19 cellular contexts compared by ENCODE assay signal in the genomic region with DNA sequence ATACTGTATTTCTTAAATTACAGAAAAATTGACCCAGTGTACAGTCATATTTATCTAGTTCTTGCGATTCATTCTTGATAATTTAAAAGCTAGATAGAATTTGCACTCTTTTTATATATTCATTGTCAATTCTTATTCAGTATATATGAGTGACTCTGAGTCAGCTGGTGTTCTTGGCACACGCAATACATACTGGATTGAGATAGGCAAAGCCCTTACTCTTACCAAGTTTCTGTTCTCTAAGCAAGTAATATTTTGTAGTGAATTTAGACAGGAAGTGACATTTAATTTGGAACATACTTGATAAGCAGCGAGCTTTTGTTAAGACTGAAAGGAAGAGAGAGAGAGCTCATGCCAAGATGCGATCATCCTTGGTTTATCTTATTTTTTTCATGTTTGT. TPM values are rescaled to one million over a fixed set of nuclear protein-coding genes. Genes with fewer than 3 reads are reported as not detected.
DNase-seq lines count a peak whose midpoint lies in the region; ATAC-seq and FAIRE-seq lines count a peak whose summit lies in the region.
"Had no signal": no experiment of that assay in that cellular context is flagged by ENCODE, and none has a peak within 500 bp of the region (broad histone marks: within the 10 kb centered on the region; RNA-seq: fewer than 3 reads in every experiment).

No MANE protein-coding gene starts in this region.

- H3K9me3 ChIP-seq in small intestine (ENCODE audit: control insufficient read depth, low read depth), result no peaks in the 10 kb centered on the region
- H3K9me3 ChIP-seq: ovary had no signal

- no peak overlapping the region for H3K4me3 ChIP-seq in small intestine (ENCODE audit: low read depth in 1 of 2, low read length in 2 of 2)
- H3K4me3 ChIP-seq: ovary, SJCRH30 had no signal

- intact Hi-C loops in left ventricle myocardium superior (cut with micrococcal nuclease), result no loop called here
- intact Hi-C loops in cardiac septum (cut with DNase I), result no loop called here

- H3K4me3 Mint-ChIP-seq in activated CD8-positive, alpha-beta T cell treated with anti-CD3 and anti-CD28 coated beads, Interleukin-2, amount 10 ng/mL, durations not matched to agents 7 days and 5 days, result no peak overlapping the region
- H3K4me3 Mint-ChIP-seq in stimulated activated effector memory CD8-positive, alpha-beta T cell treated with anti-CD3 and anti-CD28 coated beads, Interleukin-12 subunit alpha, Interleukin-12 subunit beta, amount 100 ng/mL, for 72 hours, result no peak overlapping the region
- H3K4me3 Mint-ChIP-seq: brain had no signal

- H3K4me1 ChIP-seq in small intestine (ENCODE audit: control insufficient read depth in 2 of 2, insufficient read depth in 1 of 2, low read depth in 1 of 2, low read length in 1 of 2), result no peaks in the 10 kb centered on the region
- H3K4me1 ChIP-seq: SJCRH30 had no signal

- H3K9me3 Mint-ChIP-seq in activated CD8-positive, alpha-beta T cell treated with anti-CD3 and anti-CD28 coated beads, Interleukin-2, amount 10 ng/mL, durations not matched to agents 7 days and 5 days (ENCODE audit: insufficient read depth), result no peaks in the 10 kb centered on the region
- H3K9me3 Mint-ChIP-seq in stimulated activated effector memory CD8-positive, alpha-beta T cell treated with anti-CD3 and anti-CD28 coated beads, Interleukin-12 subunit alpha, Interleukin-12 subunit beta, amount 100 ng/mL, for 72 hours, result no peaks in the 10 kb centered on the region

- FAIRE-seq in small intestine (lab: Jason Lieb, UNC), result no peak

- peak overlapping the region; percentile 0 for H3K27ac Mint-ChIP-seq in activated CD8-positive, alpha-beta T cell treated with anti-CD3 and anti-CD28 coated beads, Interleukin-2, amount 10 ng/mL, durations not matched to agents 7 days and 5 days
- H3K27ac Mint-ChIP-seq in stimulated activated effector memory CD8-positive, alpha-beta T cell treated with anti-CD3 and anti-CD28 coated beads, Interleukin-12 subunit alpha, Interleukin-12 subunit beta, amount 100 ng/mL, for 72 hours, result peak overlapping the region; percentile 53
- H3K27ac Mint-ChIP-seq: brain had no signal

- CTCF ChIA-PET in activated CD8-positive, alpha-beta T cell treated with anti-CD3 and anti-CD28 coated beads, Interleukin-2, amount 10 ng/mL, durations not matched to agents 7 days and 5 days (lab: Charles Lee), result interaction anchor here (0.8 to 1.8 kb wide), 4 partner anchors 12 to 1230 kb away, joined by 3 to 7 read pairs (median 4); no protein-coding TSS in a partner anchor

- no peaks in the 10 kb centered on the region for H3K27me3 ChIP-seq in small intestine (ENCODE audit: control insufficient read depth in 2 of 2, insufficient read depth in 2 of 2, low read length in 2 of 2)
- H3K27me3 ChIP-seq: ovary, SJCRH30 had no signal

- peaks cover 5 to 6% of the 10 kb centered on the region in 2 donors for H3K36me3 ChIP-seq in small intestine (ENCODE audit: control insufficient read depth in 2 of 2, insufficient read depth in 2 of 2, low read length in 2 of 2)
- H3K36me3 ChIP-seq: ovary had no signal

- ATAC-seq in left ventricle myocardium superior (peak; percentile 56), esophagus mucosa (peak; percentile 35)
- ATAC-seq in activated CD8-positive, alpha-beta T cell treated with anti-CD3 and anti-CD28 coated beads, Interleukin-2, amount 10 ng/mL, durations not matched to agents 7 days and 5 days, result no peak
- ATAC-seq in stimulated activated effector memory CD8-positive, alpha-beta T cell treated with anti-CD3 and anti-CD28 coated beads, Interleukin-12 subunit alpha, Interleukin-12 subunit beta, amount 100 ng/mL, for 72 hours, result no peak

- POLR2A ChIA-PET in activated CD8-positive, alpha-beta T cell treated with anti-CD3 and anti-CD28 coated beads, Interleukin-2, amount 10 ng/mL, durations not matched to agents 7 days and 5 days (lab: Charles Lee), result interaction anchor here (0.8 kb wide), 1 partner anchor 9 kb away, joined by 3 read pairs; no protein-coding TSS in a partner anchor

- 81 to 93% (median 91%) methylated on average over 4 of the region's 4 CpGs for WGBS in small intestine, 3 donors

- peaks cover 60% of the 10 kb centered on the region for H3K36me3 Mint-ChIP-seq in activated CD8-positive, alpha-beta T cell treated with anti-CD3 and anti-CD28 coated beads, Interleukin-2, amount 10 ng/mL, durations not matched to agents 7 days and 5 days (ENCODE audit: low read depth)
- peaks cover 97% of the 10 kb centered on the region for H3K36me3 Mint-ChIP-seq in stimulated activated effector memory CD8-positive, alpha-beta T cell treated with anti-CD3 and anti-CD28 coated beads, Interleukin-12 subunit alpha, Interleukin-12 subunit beta, amount 100 ng/mL, for 72 hours

- no peaks in the 10 kb centered on the region for H3K27me3 Mint-ChIP-seq in activated CD8-positive, alpha-beta T cell treated with anti-CD3 and anti-CD28 coated beads, Interleukin-2, amount 10 ng/mL, durations not matched to agents 7 days and 5 days (ENCODE audit: low read depth)

- no peak overlapping the region for H3K27ac ChIP-seq in small intestine (ENCODE audit: low read depth in 1 of 2, low read length in 1 of 2)
- H3K27ac ChIP-seq: ovary, SJCRH30, WERI-Rb-1 had no signal

- H3K4me1 Mint-ChIP-seq in activated CD8-positive, alpha-beta T cell treated with anti-CD3 and anti-CD28 coated beads, Interleukin-2, amount 10 ng/mL, durations not matched to agents 7 days and 5 days (ENCODE audit: low read depth), result peaks cover 18% of the 10 kb centered on the region
- peaks cover 34% of the 10 kb centered on the region for H3K4me1 Mint-ChIP-seq in stimulated activated effector memory CD8-positive, alpha-beta T cell treated with anti-CD3 and anti-CD28 coated beads, Interleukin-12 subunit alpha, Interleukin-12 subunit beta, amount 100 ng/mL, for 72 hours
- H3K4me1 Mint-ChIP-seq: brain had no signal

- no peak for DNase-seq in left ventricle myocardium superior
- no peak for DNase-seq in cardiac septum (ENCODE audit: low spot score)
- no peak for DNase-seq in activated CD8-positive, alpha-beta T cell treated with anti-CD3 and anti-CD28 coated beads, Interleukin-2, amount 10 ng/mL, durations not matched to agents 7 days and 5 days
- no peak for DNase-seq in stimulated activated effector memory CD8-positive, alpha-beta T cell treated with anti-CD3 and anti-CD28 coated beads, Interleukin-12 subunit alpha, Interleukin-12 subunit beta, amount 100 ng/mL, for 72 hours (ENCODE audit: low spot score in 2 of 2)
- DNase-seq in SW 1271 (lab: John Stamatoyannopoulos, UW), result no peak
- no peak for DNase-seq in iPS-NIHi11 (ENCODE audit: low spot score)
- no peak for DNase-seq in small intestine
- DNase-seq: DMS79; effector memory CD4-positive, alpha-beta T cell; glutamatergic neuron; KG1; NCI-H146; NCI-H446 treated with DMSO at 0.1 percent for 48 hours; ovary; SJCRH30; stimulated activated CD4-positive, alpha-beta T cell treated with anti-CD3 and anti-CD28 coated beads, Interleukin-12 subunit alpha, Interleukin-12 subunit beta, amount 100 ng/mL, for 4 hours; WERI-Rb-1 had no signal

RNA-seq across cellular contexts. Expression of a gene that starts 57.7 kb away (rescaled TPM):
- total RNA-seq in left ventricle myocardium superior (60.2 TPM), cardiac septum (49.0 TPM), esophagus mucosa (35.1 TPM)
- 10 to 100 TPM; 76.4 to 84.6 TPM for total RNA-seq in activated CD8-positive, alpha-beta T cell treated with anti-CD3 and anti-CD28 coated beads, Interleukin-2, amount 10 ng/mL, durations not matched to agents 7 days and 5 days
- polyA plus RNA-seq in small intestine, result 10 to 100 TPM; 41.4 to 47.4 (median 43.0) TPM

Comparison
In these comparisons a context has a peak if more than half of its experiments do, and no peak if none do; other contexts are left out.
1. ATAC-seq: peak in left ventricle myocardium superior (single experiment) and esophagus mucosa (single experiment); none in activated CD8-positive, alpha-beta T cell treated with anti-CD3 and anti-CD28 coated beads, Interleukin-2, amount 10 ng/mL, durations not matched to agents 7 days and 5 days (single experiment) and stimulated activated effector memory CD8-positive, alpha-beta T cell treated with anti-CD3 and anti-CD28 coated beads, Interleukin-12 subunit alpha, Interleukin-12 subunit beta, amount 100 ng/mL, for 72 hours (single experiment).